Comparison of ENCODE assay signal across 14 cellular contexts in the genomic region with DNA sequence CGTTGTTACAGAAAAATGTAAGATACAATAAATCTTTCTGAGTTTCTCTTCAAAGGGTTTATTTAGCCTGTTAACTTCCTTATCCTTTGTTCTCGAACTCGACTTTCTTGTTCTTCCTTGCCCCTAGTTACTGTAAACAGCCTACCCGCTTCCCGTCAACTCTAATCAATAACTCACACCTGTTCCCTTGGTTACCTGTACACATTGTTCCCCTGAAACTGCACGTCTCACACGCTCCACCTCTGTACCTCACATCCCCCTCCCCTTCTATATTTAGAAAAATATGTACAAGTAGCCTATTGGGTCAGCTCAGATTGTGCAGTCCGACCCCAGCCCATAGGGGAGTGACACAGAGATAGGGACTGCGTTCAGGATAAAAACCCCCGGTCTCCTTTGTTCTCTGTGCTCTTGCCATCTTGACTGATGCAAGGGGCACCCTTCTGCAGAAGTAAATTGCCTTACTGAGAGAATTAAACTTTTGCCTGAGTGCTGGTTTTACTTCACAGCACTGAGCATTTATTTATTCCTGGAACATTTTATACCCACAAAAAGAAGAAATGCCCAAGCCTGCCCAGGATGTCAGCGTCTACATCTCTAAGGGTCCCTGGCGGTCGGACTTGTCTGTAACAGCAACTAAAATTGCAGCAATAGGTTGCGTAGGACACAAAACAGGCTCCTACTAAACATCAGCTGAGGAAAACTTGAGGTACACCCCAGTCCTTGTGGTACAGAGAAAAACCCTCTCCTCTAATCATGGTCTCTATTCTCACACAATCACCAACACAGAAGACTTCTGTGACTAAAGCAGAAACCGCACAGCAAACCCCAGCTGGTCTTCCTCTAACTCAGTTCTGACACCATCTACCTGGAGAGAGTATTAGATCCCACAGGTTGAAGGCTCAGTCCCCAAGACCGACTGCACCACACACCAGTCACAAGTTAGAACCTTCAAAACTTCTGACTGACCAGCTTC. TPM values are rescaled to one million over a fixed set of nuclear protein-coding genes. Genes with fewer than 3 reads are reported as not detected.
DNase-seq lines count a peak whose midpoint lies in the region; ATAC-seq and TF ChIP-seq lines count a peak whose summit lies in the region.
"Had no signal": no experiment of that assay in that cellular context is flagged by ENCODE, and none has a peak within 500 bp of the region (broad histone marks: within the 10 kb centered on the region; RNA-seq: fewer than 3 reads in every experiment).

No MANE protein-coding gene starts in this region.

- peak; percentile 80 for DNase-seq in Calu3
- peak; percentile 20 for DNase-seq in NCI-H2029 (lab: John Stamatoyannopoulos, UW)
- peak; percentile 44 for DNase-seq in ecto neural progenitor cell (ENCODE audit: low spot score)
- no peak for DNase-seq in nephron progenitor cell
- no peak for DNase-seq in NCI-H2171 (lab: John Stamatoyannopoulos, UW)
- DNase-seq: effector memory CD4-positive, alpha-beta T cell; hippocampal formation; mesendoderm; NCI-H2227 treated with DMSO at 0.1 percent for 48 hours had no signal

- H3K4me3 Mint-ChIP-seq in Calu3 (ENCODE audit: low read depth, unreplicated experiment), result peak overlapping the region; percentile 69
- no peak overlapping the region for H3K4me3 Mint-ChIP-seq in nephron progenitor cell

- H3K27me3 Mint-ChIP-seq in Calu3 (ENCODE audit: unreplicated experiment), result peaks cover 7% of the 10 kb centered on the region
- H3K27me3 Mint-ChIP-seq in nephron progenitor cell (ENCODE audit: low read depth, poor library complexity), result no peaks in the 10 kb centered on the region

- CTCF ChIA-PET in Calu3 (lab: Charles Lee), result interaction anchor here (0.7 to 1.0 kb wide), 2 partner anchors 27 to 402 kb away, joined by 3 read pairs; no protein-coding TSS in a partner anchor

- no peak for TF ChIP-seq CTCF in Calu3 (IDR thresholded peaks at IDR 0.05; ENCODE audit: unreplicated experiment)
- no peak for TF ChIP-seq CTCF in nephron progenitor cell (IDR thresholded peaks at IDR 0.05)

- TSS peak; percentile 99 for BruUV-seq in Calu3 (replicated peaks; lab: Mats Ljungman, UMichigan)

- H3K4me1 Mint-ChIP-seq in Calu3 (ENCODE audit: low read depth, unreplicated experiment) (peaks cover 28% of the 10 kb centered on the region), nephron progenitor cell (peaks cover 16% of the 10 kb centered on the region)

- peaks cover 78% of the 10 kb centered on the region for H3K36me3 Mint-ChIP-seq in Calu3 (ENCODE audit: insufficient read depth, unreplicated experiment)
- H3K36me3 Mint-ChIP-seq in nephron progenitor cell (ENCODE audit: low read depth), result peaks cover 62% of the 10 kb centered on the region

- ATAC-seq in HG02973 (IDR thresholded peaks at IDR 0.05; ENCODE audit: unreplicated experiment), result no peak
- no peak for ATAC-seq in HG02852 (IDR thresholded peaks at IDR 0.05; ENCODE audit: unreplicated experiment)
- no peak for ATAC-seq in HG03520 (IDR thresholded peaks at IDR 0.05; ENCODE audit: unreplicated experiment)
- ATAC-seq: K562, sciatic nerve had no signal

- intact Hi-C loops in Calu3 (cut with micrococcal nuclease; ENCODE audit: unreplicated experiment), result no loop called here

- H3K27ac Mint-ChIP-seq in Calu3 (ENCODE audit: unreplicated experiment), result peak overlapping the region; percentile 100
- peak overlapping the region; percentile 84 for H3K27ac Mint-ChIP-seq in nephron progenitor cell

- peaks cover 9% of the 10 kb centered on the region for H3K9me3 Mint-ChIP-seq in Calu3 (ENCODE audit: low read depth, unreplicated experiment)
- no peaks in the 10 kb centered on the region for H3K9me3 Mint-ChIP-seq in nephron progenitor cell

RNA-seq across cellular contexts. Expression of a gene that starts 11.3 kb away (rescaled TPM):
- total RNA-seq in Calu3 (2022), result 106 and 108 TPM in 2 replicates

Comparison
In these comparisons a context has a peak if more than half of its experiments do, and no peak if none do; other contexts are left out.
1. DNase-seq: peak in Calu3 (single experiment), NCI-H2029 (single experiment) and ecto neural progenitor cell (single experiment); none in nephron progenitor cell (single experiment) and NCI-H2171 (single experiment).